ENCODE assay signal across 8 cellular contexts in genomic region chr2:108786008-108786353, GRCh38. TPM values are rescaled to one million over a fixed set of nuclear protein-coding genes. Genes with fewer than 3 reads are reported as not detected.
DNase-seq lines count a peak whose midpoint lies in the region; ATAC-seq, FAIRE-seq and TF ChIP-seq lines count a peak whose summit lies in the region.

No MANE protein-coding gene starts in this region.

- H2AFZ ChIP-seq in K562 (ENCODE audit: low read depth, low read length): peak overlapping the region; percentile 81; the same call in 1 of the 2 replicates

- H3K9me3 ChIP-seq in A673 (ENCODE audit: low read depth, low read length, poor library complexity, severe bottlenecking) (no peaks in the 10 kb centered on the region), K562 (replicated peaks; ENCODE audit: control insufficient read depth, insufficient read depth, low read depth, low read length) (no peaks in the 10 kb centered on the region), mesodermal cell (ENCODE audit: control insufficient read depth, low read length) (no peaks in the 10 kb centered on the region)

- H3K27ac ChIP-seq in A673 (ENCODE audit: low read depth, low read length, poor library complexity, severe bottlenecking) (peak overlapping the region; percentile 92), K562 (ENCODE audit: extremely low read depth, low read depth, low read length) (peak overlapping the region; percentile 87; the same call in 2 of the 3 replicates), mesodermal cell (ENCODE audit: low read depth, low read length, severe bottlenecking) (peak overlapping the region; percentile 94)

- peak overlapping the region; percentile 87 for H3K4me2 ChIP-seq in K562 (ENCODE audit: insufficient read depth, low read length)

- no TSS peak for BruUV-seq in A673 (replicated peaks; lab: Mats Ljungman, UMichigan)
- BruUV-seq in K562 (replicated peaks; lab: Mats Ljungman, UMichigan): no TSS peak

- intact Hi-C loops in A673 (cut with micrococcal nuclease; ENCODE audit: unreplicated experiment) (no loop called here), K562 (cut with micrococcal nuclease) (no loop called here)

- TF ChIP-seq CTCF in A673 (conservative IDR thresholded peaks at IDR 0.05; ENCODE audit: low read depth, low read length) (no peak), K562 (IDR thresholded peaks at IDR 0.05 in 2 of 3, conservative IDR thresholded peaks at IDR 0.05 in 1 of 3; ENCODE audit: insufficient read depth in 2 of 3, low read depth in 1 of 3, low read length in 3 of 3) (no peak)

- TF ChIP-seq POLR2A in K562 (conservative IDR thresholded peaks at IDR 0.05): no peak

- no peaks in the 10 kb centered on the region for H3K27me3 ChIP-seq in A673 (replicated peaks; ENCODE audit: insufficient read depth, low read depth, low read length, poor library complexity)
- H3K27me3 ChIP-seq in K562 (ENCODE audit: control insufficient read depth in 2 of 2, insufficient read depth in 2 of 2, low read length in 2 of 2): no peaks in the 10 kb centered on the region

- no peak for DNase-seq in A673 (ENCODE audit: low spot score)
- no peak for DNase-seq in K562 (ENCODE audit: extremely low read depth in 1 of 4, low spot score in 3 of 4)
- DNase-seq in NCI-H2196 treated with DMSO at 0.1 percent for 48 hours (lab: John Stamatoyannopoulos, UW; ENCODE audit: unreplicated experiment): no peak
- no peak for DNase-seq in hypothalamus (lab: John Stamatoyannopoulos, UW)
- no peak for DNase-seq in H4 (ENCODE audit: low spot score)

- in situ Hi-C loops in K562 (cut with MboI): no loop called here

- H3K4me1 ChIP-seq in A673 (ENCODE audit: insufficient read depth, low read length, poor library complexity, severe bottlenecking) (no peaks in the 10 kb centered on the region), K562 (replicated peaks in 1 of 2; ENCODE audit: control insufficient read depth in 2 of 2, insufficient read depth in 2 of 2, low read length in 2 of 2) (peaks cover 6 to 12% of the 10 kb centered on the region in 2 experiments; a peak in 2 of 5 replicates), mesodermal cell (ENCODE audit: control insufficient read depth, insufficient read depth, low read length, poor library complexity, severe bottlenecking) (peaks cover 4% of the 10 kb centered on the region)

- no peak for TF ChIP-seq EP300 in K562 (IDR thresholded peaks at IDR 0.05; ENCODE audit: low read length)

- H3K36me3 ChIP-seq in A673 (ENCODE audit: insufficient read depth, low read length, poor library complexity, severe bottlenecking): peaks cover 46% of the 10 kb centered on the region
- peaks cover 62% of the 10 kb centered on the region for H3K36me3 ChIP-seq in K562 (ENCODE audit: control insufficient read depth, insufficient read depth, low read length)
- H3K36me3 ChIP-seq in mesodermal cell (ENCODE audit: control insufficient read depth, insufficient read depth, low read length): peaks cover 39% of the 10 kb centered on the region

- no peaks in the 10 kb centered on the region for H3K9me1 ChIP-seq in K562 (ENCODE audit: control insufficient read depth, insufficient read depth, low read length)

- FAIRE-seq in K562 (lab: Jason Lieb, UNC): no peak

- peak overlapping the region; percentile 82 to 99; a peak in 3 of 4 replicates for H3K9ac ChIP-seq in K562 (ENCODE audit: insufficient read depth in 1 of 2, low read depth in 2 of 2, low read length in 2 of 2)

- TF ChIP-seq RAD21 in K562 (CRISPR knock-in tag; conservative IDR thresholded peaks at IDR 0.05 in 1 of 2, IDR thresholded peaks at IDR 0.05 in 1 of 2): no peak

- peak; percentile 3 for ATAC-seq in HG03159 (IDR thresholded peaks at IDR 0.05; ENCODE audit: unreplicated experiment)
- ATAC-seq in K562: peak; percentile 9; the same call in 2 of the 3 replicates
- no peak for ATAC-seq in HG03469 (IDR thresholded peaks at IDR 0.05; ENCODE audit: unreplicated experiment)

- POLR2A ChIA-PET in A673 (lab: Charles Lee; ENCODE audit: low non-redundant PET) (no interaction called here), K562 (lab: Yijun Ruan, JAX) (no interaction called here)

- no peaks in the 10 kb centered on the region for H4K20me1 ChIP-seq in K562 (replicated peaks; ENCODE audit: control insufficient read depth, insufficient read depth, low read length)

- H3K4me3 ChIP-seq in A673 (ENCODE audit: low read depth, low read length, poor library complexity, severe bottlenecking): peak overlapping the region; percentile 83
- peak overlapping the region; percentile 92 for H3K4me3 ChIP-seq in K562
- H3K4me3 ChIP-seq in mesodermal cell (ENCODE audit: extremely low read depth, insufficient read depth, low read length, poor library complexity, severe bottlenecking): peak overlapping the region; percentile 62

- WGBS in K562 (ENCODE audit: insufficient coverage, low coverage, missing lambda C conversion rate): 0% methylated on average over 1 of the region's 1 CpG
- WGBS in mesodermal cell (ENCODE audit: insufficient coverage in 2 of 2), 2 experiments: 10 to 14% methylated on average over 1 of the region's 1 CpG

- CTCF ChIA-PET in A673 (lab: Charles Lee): no interaction called here
- CTCF ChIA-PET in K562 (lab: Yijun Ruan, JAX; ENCODE audit: low intra/inter-chr PET ratio): no interaction called here

- peaks cover 31% of the 10 kb centered on the region for H3K79me2 ChIP-seq in K562 (ENCODE audit: control insufficient read depth, insufficient read depth, low read length)

TF ChIP-seq in K562, 482 proteins besides CTCF, POLR2A, EP300 and RAD21:
- TF ChIP-seq SIN3B (IDR thresholded peaks at IDR 0.05; ENCODE audit: low read depth) (no peak), SMARCE1 (IDR thresholded peaks at IDR 0.05) (no peak), NRF1 (conservative IDR thresholded peaks at IDR 0.05 in 1 of 2, IDR thresholded peaks at IDR 0.05 in 1 of 2) (no peak)
- TF ChIP-seq, protein P1, sequence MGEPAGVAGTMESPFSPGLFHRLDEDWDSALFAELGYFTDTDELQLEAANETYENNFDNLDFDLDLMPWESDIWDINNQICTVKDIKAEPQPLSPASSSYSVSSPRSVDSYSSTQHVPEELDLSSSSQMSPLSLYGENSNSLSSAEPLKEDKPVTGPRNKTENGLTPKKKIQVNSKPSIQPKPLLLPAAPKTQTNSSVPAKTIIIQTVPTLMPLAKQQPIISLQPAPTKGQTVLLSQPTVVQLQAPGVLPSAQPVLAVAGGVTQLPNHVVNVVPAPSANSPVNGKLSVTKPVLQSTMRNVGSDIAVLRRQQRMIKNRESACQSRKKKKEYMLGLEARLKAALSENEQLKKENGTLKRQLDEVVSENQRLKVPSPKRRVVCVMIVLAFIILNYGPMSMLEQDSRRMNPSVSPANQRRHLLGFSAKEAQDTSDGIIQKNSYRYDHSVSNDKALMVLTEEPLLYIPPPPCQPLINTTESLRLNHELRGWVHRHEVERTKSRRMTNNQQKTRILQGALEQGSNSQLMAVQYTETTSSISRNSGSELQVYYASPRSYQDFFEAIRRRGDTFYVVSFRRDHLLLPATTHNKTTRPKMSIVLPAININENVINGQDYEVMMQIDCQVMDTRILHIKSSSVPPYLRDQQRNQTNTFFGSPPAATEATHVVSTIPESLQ (CRISPR knock-in tag; IDR thresholded peaks at IDR 0.05): no peak

RNA-seq across cellular contexts. Expression of gene CCDC138, which starts 0.6 kb away (rescaled TPM):
- total RNA-seq in A673 (2021): 25.5 and 25.8 TPM in 2 replicates
- 9.8 and 66.1 TPM in 2 replicates for total RNA-seq in K562 (2011; cell fraction: chromatin; rRNA removed; ENCODE audit: low replicate concordance)
- total RNA-seq in K562 (2011; cell fraction: nucleolus; rRNA removed): 7.7 and 11.2 TPM in 2 replicates
- total RNA-seq in K562 (2011; cell fraction: nucleoplasm; rRNA removed): 16.6 and 17.8 TPM in 2 replicates
- total RNA-seq in K562 (2014; rRNA removed): 18.1 and 18.9 TPM in 2 replicates
- total RNA-seq in K562 (2014; rRNA removed; fragmentation: Illumina TruSeq; extraction: Trizol): 36.6 and 40.0 TPM in 2 replicates
- total RNA-seq in K562 (2015; rRNA removed; fragmentation: Illumina TruSeq; extraction: Trizol): 35.1 and 35.3 TPM in 2 replicates
- total RNA-seq in K562 (2021): 20.1 and 28.4 TPM in 2 replicates
- polyA plus RNA-seq in K562 (2011; rRNA removed): 12.1 and 18.6 TPM in 2 replicates
- 2.7 and 4.6 TPM in 2 replicates for polyA plus RNA-seq in K562 (2011; cell fraction: cytosol; rRNA removed)
- polyA plus RNA-seq in K562 (2011; cell fraction: nucleus; rRNA removed): 6.4 and 7.4 TPM in 2 replicates
- polyA plus RNA-seq in K562 (2012): 12.4 and 15.4 TPM in 2 replicates
- 21.9 and 26.7 TPM in 2 replicates for polyA plus RNA-seq in K562 (2014; fragmentation: Illumina TruSeq; extraction: Trizol)
- polyA plus RNA-seq in K562 (2014; fragmentation: Nextera tagmentation; extraction: Ambion mirVana): 10 to 100 TPM; 36.8 to 44.6 TPM
- polyA plus RNA-seq in K562 (2014; rRNA removed): 17.5 and 18.5 TPM in 2 replicates
- polyA minus RNA-seq in K562 (2011; rRNA and poly(A)+ RNA removed): 22.7 and 24.7 TPM in 2 replicates
- polyA minus RNA-seq in K562 (2011; cell fraction: cytosol; rRNA and poly(A)+ RNA removed): 6.3 and 10.4 TPM in 2 replicates
- 12.8 and 16.4 TPM in 2 replicates for polyA minus RNA-seq in K562 (2011; cell fraction: nucleus; rRNA and poly(A)+ RNA removed)
- 12.8 TPM for polyA plus RNA-seq in mesodermal cell (2013, experiment 1 of 2)
- 13.6 TPM for polyA plus RNA-seq in mesodermal cell (2013, experiment 2 of 2)
- 8.8 and 10.7 TPM in 2 replicates for total RNA-seq in H4 (2014; rRNA removed; shearing (Covaris generic))
